8 cellular contexts compared by ENCODE assay signal in genomic region chr7:66742298-66742697, GRCh38. TPM values are rescaled to one million over a fixed set of nuclear protein-coding genes. Genes with fewer than 3 reads are reported as not detected.
DNase-seq lines count a peak whose midpoint lies in the region; ATAC-seq and TF ChIP-seq lines count a peak whose summit lies in the region.
"Not testable (repeated sequence)": the region's sequence is repeated elsewhere in the genome, so short reads cannot be mapped to it uniquely, and the experiment has no call there.

No MANE protein-coding gene starts in this region.

- peaks cover 13% of the 10 kb centered on the region; the same call in 1 of the 2 replicates for H3K4me1 ChIP-seq in PC-9 (replicated peaks; ENCODE audit: insufficient read depth)

- POLR2A ChIA-PET in PC-9 (lab: Charles Lee; ENCODE audit: unreplicated experiment), result interaction anchor here (0.7 kb wide), 1 partner anchor 183 kb away, joined by 17 read pairs; no protein-coding TSS in a partner anchor
- POLR2A ChIA-PET in activated CD8-positive, alpha-beta T cell treated with anti-CD3 and anti-CD28 coated beads for 36 hours (lab: Charles Lee), result interaction anchor here (0.6 to 1.6 kb wide), 2 partner anchors 37 to 117 kb away, joined by 3 to 4 read pairs; no protein-coding TSS in a partner anchor

- intact Hi-C loops in PC-9 (cut with micrococcal nuclease; ENCODE audit: unreplicated experiment), result loop anchor here (5.0 kb wide), 1 partner anchor 255 kb away; the partner anchor contains the start of genes SBDS and TYW1
- intact Hi-C loops in activated CD8-positive, alpha-beta T cell treated with anti-CD3 and anti-CD28 coated beads for 36 hours (cut with micrococcal nuclease), result not testable (repeated sequence)

- H3K27me3 Mint-ChIP-seq in activated CD8-positive, alpha-beta T cell treated with anti-CD3 and anti-CD28 coated beads for 36 hours; brain; stimulated activated memory B cell treated with anti-CD40 and anti-IgM and Interleukin-4, amounts not matched to agents 10 μg/mL and 1 μg/mL and 100 μg/mL, for 72 hours: not testable (repeated sequence)

- not testable (repeated sequence) for H3K36me3 ChIP-seq in PC-9 (ENCODE audit: low read depth)

- not testable (repeated sequence) for TF ChIP-seq CTCF in PC-9 (conservative IDR thresholded peaks at IDR 0.05); activated CD8-positive, alpha-beta T cell treated with anti-CD3 and anti-CD28 coated beads for 36 hours (IDR thresholded peaks at IDR 0.05); brain (conservative IDR thresholded peaks at IDR 0.05); fibroblast of mammary gland (conservative IDR thresholded peaks at IDR 0.05; ENCODE audit: control insufficient read depth, insufficient read depth, low read depth, low read length)

- not testable (repeated sequence) for H3K9me2 ChIP-seq in PC-9 (ENCODE audit: insufficient read depth)

- not testable (repeated sequence) for H4K20me1 ChIP-seq in PC-9 (ENCODE audit: insufficient read depth)

- peak overlapping the region; percentile 84 for H3K4me2 ChIP-seq in PC-9

- not testable (repeated sequence) for H3K9me3 Mint-ChIP-seq in activated CD8-positive, alpha-beta T cell treated with anti-CD3 and anti-CD28 coated beads for 36 hours; brain; stimulated activated memory B cell treated with anti-CD40 and anti-IgM and Interleukin-4, amounts not matched to agents 10 μg/mL and 1 μg/mL and 100 μg/mL, for 72 hours

- H2AFZ ChIP-seq in PC-9, result not testable (repeated sequence)

- ATAC-seq in activated CD8-positive, alpha-beta T cell treated with anti-CD3 and anti-CD28 coated beads for 36 hours; stimulated activated memory B cell treated with anti-CD40 and anti-IgM and Interleukin-4, amounts not matched to agents 10 μg/mL and 1 μg/mL and 100 μg/mL, for 72 hours: not testable (repeated sequence)

- H3K27ac ChIP-seq in PC-9, result peak overlapping the region; percentile 62; the same call in 1 of the 2 replicates

- BruUV-seq in PC-9 (replicated peaks; lab: Mats Ljungman, UMichigan), result not testable (repeated sequence)

- peak overlapping the region; percentile 42 for H3K4me3 Mint-ChIP-seq in activated CD8-positive, alpha-beta T cell treated with anti-CD3 and anti-CD28 coated beads for 36 hours
- H3K4me3 Mint-ChIP-seq in brain, result peak overlapping the region; percentile 36 to 92 (median 89)
- not testable (repeated sequence) for H3K4me3 Mint-ChIP-seq in stimulated activated memory B cell treated with anti-CD40 and anti-IgM and Interleukin-4, amounts not matched to agents 10 μg/mL and 1 μg/mL and 100 μg/mL, for 72 hours

- H3K27me3 ChIP-seq in PC-9 (ENCODE audit: insufficient read depth, low read depth), result not testable (repeated sequence)

- H3F3A ChIP-seq in PC-9 (ENCODE audit: insufficient read depth, low read depth), result peaks cover 11% of the 10 kb centered on the region

- H3K4me3 ChIP-seq in PC-9, result peak overlapping the region; percentile 71
- peak overlapping the region; percentile 82 for H3K4me3 ChIP-seq in fibroblast of mammary gland (ENCODE audit: control insufficient read depth, low read depth, low read length)

- DNase-seq in AG08396 (ENCODE audit: low spot score) (peak; percentile 19), GM04504 (ENCODE audit: low read depth) (peak; percentile 55), PC-9 (peak; percentile 17 to 63), fibroblast of mammary gland (ENCODE audit: low read depth) (peak; percentile 80), myocyte (ENCODE audit: low read depth) (peak; percentile 54)
- not testable (repeated sequence) for DNase-seq in activated CD8-positive, alpha-beta T cell treated with anti-CD3 and anti-CD28 coated beads for 36 hours

- not testable (repeated sequence) for H3K27ac Mint-ChIP-seq in activated CD8-positive, alpha-beta T cell treated with anti-CD3 and anti-CD28 coated beads for 36 hours
- peak overlapping the region in 2 of 5 experiments; percentile 52 to 77 for H3K27ac Mint-ChIP-seq in brain
- H3K27ac Mint-ChIP-seq in stimulated activated memory B cell treated with anti-CD40 and anti-IgM and Interleukin-4, amounts not matched to agents 10 μg/mL and 1 μg/mL and 100 μg/mL, for 72 hours, result peak overlapping the region; percentile 98

- H3K79me2 ChIP-seq in PC-9 (ENCODE audit: low read depth), result peaks cover 83% of the 10 kb centered on the region

- H3K9me3 ChIP-seq in PC-9 (ENCODE audit: insufficient read depth, low read depth), result not testable (repeated sequence)

- not testable (repeated sequence) for H3K36me3 Mint-ChIP-seq in activated CD8-positive, alpha-beta T cell treated with anti-CD3 and anti-CD28 coated beads for 36 hours (ENCODE audit: low read depth)
- peaks cover 32% of the 10 kb centered on the region for H3K36me3 Mint-ChIP-seq in brain
- H3K36me3 Mint-ChIP-seq in stimulated activated memory B cell treated with anti-CD40 and anti-IgM and Interleukin-4, amounts not matched to agents 10 μg/mL and 1 μg/mL and 100 μg/mL, for 72 hours, result peaks cover 11% of the 10 kb centered on the region

- H3K4me1 Mint-ChIP-seq in activated CD8-positive, alpha-beta T cell treated with anti-CD3 and anti-CD28 coated beads for 36 hours (ENCODE audit: low read depth), result peaks cover 29% of the 10 kb centered on the region
- H3K4me1 Mint-ChIP-seq in brain, result peaks cover 60% of the 10 kb centered on the region
- peaks cover 52% of the 10 kb centered on the region for H3K4me1 Mint-ChIP-seq in stimulated activated memory B cell treated with anti-CD40 and anti-IgM and Interleukin-4, amounts not matched to agents 10 μg/mL and 1 μg/mL and 100 μg/mL, for 72 hours

- CTCF ChIA-PET in PC-9 (lab: Charles Lee), result interaction anchor here (0.5 kb wide), 1 partner anchor 66 kb away, joined by 3 read pairs; no protein-coding TSS in a partner anchor
- CTCF ChIA-PET in activated CD8-positive, alpha-beta T cell treated with anti-CD3 and anti-CD28 coated beads for 36 hours (lab: Charles Lee), result not testable (repeated sequence)

RNA-seq across cellular contexts. Expression of gene RABGEF1, which starts 1.8 kb away (rescaled TPM):
- 31.2 and 35.2 TPM in 2 replicates for total RNA-seq in PC-9 (2021)
- 10 to 100 TPM; 17.5 to 19.2 TPM for total RNA-seq in activated CD8-positive, alpha-beta T cell treated with anti-CD3 and anti-CD28 coated beads for 36 hours
- 16.6 TPM for polyA plus RNA-seq in brain (ENCODE audit: insufficient read depth, low read depth, low replicate concordance)
- total RNA-seq in myocyte, result 40.7 and 48.1 TPM in 2 replicates
- 26.6 TPM for polyA plus RNA-seq in myocyte (2012)
